Comparison of ENCODE assay signal across 1 cellular context in the genomic region with DNA sequence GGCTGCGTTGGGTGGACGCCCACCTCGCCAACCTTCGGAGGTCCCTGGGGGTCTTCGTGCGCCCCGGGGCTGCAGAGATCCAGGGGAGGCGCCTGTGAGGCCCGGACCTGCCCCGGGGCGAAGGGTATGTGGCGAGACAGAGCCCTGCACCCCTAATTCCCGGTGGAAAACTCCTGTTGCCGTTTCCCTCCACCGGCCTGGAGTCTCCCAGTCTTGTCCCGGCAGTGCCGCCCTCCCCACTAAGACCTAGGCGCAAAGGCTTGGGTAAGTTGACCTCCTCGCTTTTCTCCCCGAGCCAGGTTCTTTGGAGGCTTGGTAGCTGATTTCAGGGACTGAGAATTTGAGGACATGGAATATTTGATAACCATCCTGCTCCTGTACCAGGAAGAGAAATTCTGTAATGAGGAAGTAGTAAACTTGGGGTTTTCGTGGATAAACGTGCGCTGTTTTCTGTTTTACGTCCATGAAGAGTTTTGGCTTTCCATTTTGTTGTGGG.
TF ChIP-seq lines count a peak whose summit lies in the region.

No MANE protein-coding gene starts in this region.

TF ChIP-seq in GM23338, 12 proteins besides CTCF, POLR2A, EP300 and RAD21 (continued from another document):
- TF ChIP-seq, protein P1, sequence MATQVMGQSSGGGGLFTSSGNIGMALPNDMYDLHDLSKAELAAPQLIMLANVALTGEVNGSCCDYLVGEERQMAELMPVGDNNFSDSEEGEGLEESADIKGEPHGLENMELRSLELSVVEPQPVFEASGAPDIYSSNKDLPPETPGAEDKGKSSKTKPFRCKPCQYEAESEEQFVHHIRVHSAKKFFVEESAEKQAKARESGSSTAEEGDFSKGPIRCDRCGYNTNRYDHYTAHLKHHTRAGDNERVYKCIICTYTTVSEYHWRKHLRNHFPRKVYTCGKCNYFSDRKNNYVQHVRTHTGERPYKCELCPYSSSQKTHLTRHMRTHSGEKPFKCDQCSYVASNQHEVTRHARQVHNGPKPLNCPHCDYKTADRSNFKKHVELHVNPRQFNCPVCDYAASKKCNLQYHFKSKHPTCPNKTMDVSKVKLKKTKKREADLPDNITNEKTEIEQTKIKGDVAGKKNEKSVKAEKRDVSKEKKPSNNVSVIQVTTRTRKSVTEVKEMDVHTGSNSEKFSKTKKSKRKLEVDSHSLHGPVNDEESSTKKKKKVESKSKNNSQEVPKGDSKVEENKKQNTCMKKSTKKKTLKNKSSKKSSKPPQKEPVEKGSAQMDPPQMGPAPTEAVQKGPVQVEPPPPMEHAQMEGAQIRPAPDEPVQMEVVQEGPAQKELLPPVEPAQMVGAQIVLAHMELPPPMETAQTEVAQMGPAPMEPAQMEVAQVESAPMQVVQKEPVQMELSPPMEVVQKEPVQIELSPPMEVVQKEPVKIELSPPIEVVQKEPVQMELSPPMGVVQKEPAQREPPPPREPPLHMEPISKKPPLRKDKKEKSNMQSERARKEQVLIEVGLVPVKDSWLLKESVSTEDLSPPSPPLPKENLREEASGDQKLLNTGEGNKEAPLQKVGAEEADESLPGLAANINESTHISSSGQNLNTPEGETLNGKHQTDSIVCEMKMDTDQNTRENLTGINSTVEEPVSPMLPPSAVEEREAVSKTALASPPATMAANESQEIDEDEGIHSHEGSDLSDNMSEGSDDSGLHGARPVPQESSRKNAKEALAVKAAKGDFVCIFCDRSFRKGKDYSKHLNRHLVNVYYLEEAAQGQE (IDR thresholded peaks at IDR 0.05; ENCODE audit: unreplicated experiment) = no peak
- no peak for TF ChIP-seq ZNF114 (CRISPR knock-in tag; IDR thresholded peaks at IDR 0.05)
- no peak for TF ChIP-seq CREB1 (CRISPR knock-in tag; IDR thresholded peaks at IDR 0.05; ENCODE audit: low read depth)
- TF ChIP-seq EZH2phosphoT487 (IDR thresholded peaks at IDR 0.05; ENCODE audit: unreplicated experiment) = no peak
- TF ChIP-seq NANOG (IDR thresholded peaks at IDR 0.05; ENCODE audit: borderline replicate concordance) = no peak
- TF ChIP-seq EZH2 (IDR thresholded peaks at IDR 0.05; ENCODE audit: low read depth, unreplicated experiment) = no peak
- TF ChIP-seq STAT1 (IDR thresholded peaks at IDR 0.05; ENCODE audit: unreplicated experiment) = no peak
